Comparison of ENCODE assay signal across 17 cellular contexts in genomic region chr2:15672961-15673918, GRCh38.
DNase-seq lines count a peak whose midpoint lies in the region; ATAC-seq and TF ChIP-seq lines count a peak whose summit lies in the region.
"Had no signal": no experiment of that assay in that cellular context is flagged by ENCODE, and none has a peak within 500 bp of the region (broad histone marks: within the 10 kb centered on the region; RNA-seq: fewer than 3 reads in every experiment).

No MANE protein-coding gene starts in this region.

- peaks cover 6% of the 10 kb centered on the region for H3K36me3 Mint-ChIP-seq in nephron progenitor cell (ENCODE audit: low read depth)
- H3K36me3 Mint-ChIP-seq in type B pancreatic cell, result no peaks in the 10 kb centered on the region

- H3K4me3 Mint-ChIP-seq in nephron progenitor cell (no peak overlapping the region), type B pancreatic cell (no peak overlapping the region)

- ATAC-seq in HG03045 (IDR thresholded peaks at IDR 0.05; ENCODE audit: unreplicated experiment), result no peak

- H3K4me1 Mint-ChIP-seq in nephron progenitor cell (peaks cover 80% of the 10 kb centered on the region), type B pancreatic cell (ENCODE audit: unreplicated experiment) (peaks cover 48% of the 10 kb centered on the region)

- H3K4me3 ChIP-seq in epithelial cell of proximal tubule (ENCODE audit: low read depth, low read length), result peak overlapping the region; percentile 24
- H3K4me3 ChIP-seq: BLaER1 treated with 17β-estradiol and CSF1 and Interleukin-3, amounts not matched to agents 10 nM and 100 nM; HAP-1; Peyer's patch had no signal

- TF ChIP-seq CTCF in epithelial cell of proximal tubule (conservative IDR thresholded peaks at IDR 0.05; ENCODE audit: low read depth, low read length) (no peak), nephron progenitor cell (IDR thresholded peaks at IDR 0.05) (no peak), type B pancreatic cell (conservative IDR thresholded peaks at IDR 0.05) (no peak)

- peak overlapping the region; percentile 75 for H3K27ac Mint-ChIP-seq in nephron progenitor cell
- H3K27ac Mint-ChIP-seq in type B pancreatic cell, result peak overlapping the region; percentile 51

- DNase-seq in NCI-H82 (lab: John Stamatoyannopoulos, UW) (peak; percentile 35), NCI-H82 treated with DMSO at 0.1 percent for 48 hours (lab: John Stamatoyannopoulos, UW; ENCODE audit: unreplicated experiment) (no peak), epithelial cell of proximal tubule (ENCODE audit: low read depth) (no peak), nephron progenitor cell (no peak), type B pancreatic cell (ENCODE audit: extremely low spot score, unreplicated experiment) (no peak), T-helper 1 cell (no peak)
- no peak for DNase-seq in activated CD4-positive, alpha-beta T cell treated with anti-CD3 and anti-CD28 coated beads for 1 hour
- DNase-seq: Karpas-422, NCI-H1105 treated with DMSO at 0.1 percent for 48 hours, NCI-H187 treated with DMSO at 0.1 percent for 48 hours, NCI-H2171, NCI-H774, Peyer's patch, SHP77 treated with DMSO at 0.1 percent for 48 hours had no signal

- H3K9me3 Mint-ChIP-seq in nephron progenitor cell (peaks cover 11% of the 10 kb centered on the region), type B pancreatic cell (peaks cover 5% of the 10 kb centered on the region)

- H3K27me3 Mint-ChIP-seq in nephron progenitor cell (ENCODE audit: low read depth, poor library complexity) (peaks cover 3% of the 10 kb centered on the region), type B pancreatic cell (peaks cover 1% of the 10 kb centered on the region)
